19 cellular contexts compared by ENCODE assay signal in genomic region chr7:70739646-70740045, GRCh38.
DNase-seq lines count a peak whose midpoint lies in the region; ATAC-seq and TF ChIP-seq lines count a peak whose summit lies in the region.
"Had no signal": no experiment of that assay in that cellular context is flagged by ENCODE, and none has a peak within 500 bp of the region (broad histone marks: within the 10 kb centered on the region; RNA-seq: fewer than 3 reads in every experiment).

No MANE protein-coding gene starts in this region.

- peaks cover 97% of the 10 kb centered on the region for H3K4me1 Mint-ChIP-seq in brain
- H3K4me1 Mint-ChIP-seq in natural killer cell treated with Interleukin-12 subunit alpha and Interleukin-12 subunit beta and Interleukin-15 and Interleukin-18, amount 100 ng/mL, for 72 hours (ENCODE audit: low read depth in 2 of 2) = peaks cover 49 to 51% of the 10 kb centered on the region in 2 donors

- H2AFZ ChIP-seq in Karpas-422 (ENCODE audit: low read length) = no peak overlapping the region

- DNase-seq in Karpas-422 (peak; percentile 70), 8988T (no peak), BE2C (no peak)
- DNase-seq in natural killer cell treated with Interleukin-12 subunit alpha and Interleukin-12 subunit beta and Interleukin-15 and Interleukin-18, amount 100 ng/mL, for 72 hours (ENCODE audit: low spot score) = no peak
- DNase-seq in activated CD8-positive, alpha-beta memory T cell treated with anti-CD3 and anti-CD28 coated beads, Interleukin-2, amount 50 U/mL, for 48 hours = no peak
- DNase-seq: CD4-positive, CD25-positive, alpha-beta regulatory T cell; EL; MG63; NCI-H1105; NCI-H1694; NCI-H2107; NCI-H446; NK-92 treated with Interleukin-12 subunit alpha and Interleukin-12 subunit beta, amount 100 ng/mL, for 24 hours; OCI-M1 had no signal

- peak overlapping the region; percentile 60 for H3K4me2 ChIP-seq in BLaER1
- peak overlapping the region; percentile 41 for H3K4me2 ChIP-seq in Karpas-422 (ENCODE audit: low read depth, low read length, poor library complexity, severe bottlenecking)
- H3K4me2 ChIP-seq: KMS-11 had no signal

- ATAC-seq in natural killer cell treated with Interleukin-12 subunit alpha and Interleukin-12 subunit beta and Interleukin-15 and Interleukin-18, amount 100 ng/mL, for 72 hours = no peak
- ATAC-seq: HepG2 had no signal

- H3K27me3 ChIP-seq in BLaER1 (no peaks in the 10 kb centered on the region), Karpas-422 (ENCODE audit: low read length) (no peaks in the 10 kb centered on the region), BE2C (no peaks in the 10 kb centered on the region)
- H3K27me3 ChIP-seq: MG63 had no signal

- H3K9me3 ChIP-seq in BLaER1 = no peaks in the 10 kb centered on the region
- no peaks in the 10 kb centered on the region for H3K9me3 ChIP-seq in Karpas-422 (ENCODE audit: low read length)
- H3K9me3 ChIP-seq in BE2C = no peaks in the 10 kb centered on the region
- H3K9me3 ChIP-seq: MG63 had no signal

- peaks cover 71% of the 10 kb centered on the region for H3K79me2 ChIP-seq in Karpas-422 (ENCODE audit: low read length)

- H3K4me3 ChIP-seq in BLaER1 (no peak overlapping the region), Karpas-422 (ENCODE audit: low read length) (no peak overlapping the region), BE2C (ENCODE audit: low read depth, low read length) (no peak overlapping the region)
- H3K4me3 ChIP-seq: MG63 had no signal

- no peaks in the 10 kb centered on the region for H3K9me3 Mint-ChIP-seq in brain
- no peaks in the 10 kb centered on the region for H3K9me3 Mint-ChIP-seq in natural killer cell treated with Interleukin-12 subunit alpha and Interleukin-12 subunit beta and Interleukin-15 and Interleukin-18, amount 100 ng/mL, for 72 hours

- H3K36me3 Mint-ChIP-seq in brain = peaks cover 15% of the 10 kb centered on the region
- H3K36me3 Mint-ChIP-seq in natural killer cell treated with Interleukin-12 subunit alpha and Interleukin-12 subunit beta and Interleukin-15 and Interleukin-18, amount 100 ng/mL, for 72 hours = no peaks in the 10 kb centered on the region
- H3K36me3 Mint-ChIP-seq: CD4-positive, CD25-positive, alpha-beta regulatory T cell had no signal

- H3K4me3 Mint-ChIP-seq in brain = peak overlapping the region in 2 of 5 experiments; percentile 23 to 39
- no peak overlapping the region for H3K4me3 Mint-ChIP-seq in natural killer cell treated with Interleukin-12 subunit alpha and Interleukin-12 subunit beta and Interleukin-15 and Interleukin-18, amount 100 ng/mL, for 72 hours
- H3K4me3 Mint-ChIP-seq: CD4-positive, CD25-positive, alpha-beta regulatory T cell had no signal

- no peak for TF ChIP-seq CTCF in brain (conservative IDR thresholded peaks at IDR 0.05)
- TF ChIP-seq CTCF in BE2C (IDR thresholded peaks at IDR 0.05; ENCODE audit: low read depth, low read length) = no peak

- H3K4me1 ChIP-seq in BLaER1 = peaks cover 89% of the 10 kb centered on the region
- H3K4me1 ChIP-seq in Karpas-422 (ENCODE audit: low read length) = peaks cover 56% of the 10 kb centered on the region
- H3K4me1 ChIP-seq in BE2C = no peaks in the 10 kb centered on the region; the same call in 1 of the 2 replicates

- H3K27ac ChIP-seq in BLaER1 = 0 out of 2 replicates have a peak overlapping the region, but pooled peaks have one; percentile 2
- peak overlapping the region; percentile 13 for H3K27ac ChIP-seq in Karpas-422 (ENCODE audit: low read length)
- H3K27ac ChIP-seq: KMS-11, RWPE1 had no signal

- H3K27me3 Mint-ChIP-seq in brain = no peaks in the 10 kb centered on the region
- no peaks in the 10 kb centered on the region for H3K27me3 Mint-ChIP-seq in natural killer cell treated with Interleukin-12 subunit alpha and Interleukin-12 subunit beta and Interleukin-15 and Interleukin-18, amount 100 ng/mL, for 72 hours

- H3K9ac ChIP-seq in BLaER1 (no peak overlapping the region), Karpas-422 (ENCODE audit: low read length) (peak overlapping the region; percentile 15; the same call in 1 of the 2 replicates)
- H3K9ac ChIP-seq: KMS-11 had no signal

- H3K36me3 ChIP-seq in BLaER1 = peaks cover 46% of the 10 kb centered on the region
- H3K36me3 ChIP-seq in Karpas-422 (ENCODE audit: insufficient read depth, low read length) = no peaks in the 10 kb centered on the region
- no peaks in the 10 kb centered on the region for H3K36me3 ChIP-seq in BE2C
- H3K36me3 ChIP-seq: MG63 had no signal

- peak overlapping the region in 3 of 5 experiments; percentile 5 to 78 (median 32) for H3K27ac Mint-ChIP-seq in brain
- peak overlapping the region; percentile 14 to 75 for H3K27ac Mint-ChIP-seq in natural killer cell treated with Interleukin-12 subunit alpha and Interleukin-12 subunit beta and Interleukin-15 and Interleukin-18, amount 100 ng/mL, for 72 hours

- H4K20me1 ChIP-seq in BLaER1 = peaks cover 100% of the 10 kb centered on the region
- no peaks in the 10 kb centered on the region for H4K20me1 ChIP-seq in Karpas-422 (ENCODE audit: insufficient read depth, low read depth, low read length)

- no peaks in the 10 kb centered on the region for H3K9me2 ChIP-seq in Karpas-422 (replicated peaks; ENCODE audit: insufficient read depth, low read length)
